Comparison of ENCODE assay signal across 9 cellular contexts in genomic region chr16:27721548-27722265, GRCh38.
DNase-seq lines count a peak whose midpoint lies in the region; ATAC-seq, FAIRE-seq and TF ChIP-seq lines count a peak whose summit lies in the region.
"Had no signal": no experiment of that assay in that cellular context is flagged by ENCODE, and none has a peak within 500 bp of the region (broad histone marks: within the 10 kb centered on the region; RNA-seq: fewer than 3 reads in every experiment).

No MANE protein-coding gene starts in this region.

- DNase-seq in NCI-H524 (lab: John Stamatoyannopoulos, UW) (peak; percentile 94 to 96), coronary artery (ENCODE audit: low spot score) (peak; percentile 85), lower lobe of right lung (no peak), thyroid gland (peak; percentile 15 to 19), GM19239 (ENCODE audit: insufficient read length, low spot score) (no peak), GM12892 (ENCODE audit: insufficient read length) (no peak), SHP77 (lab: John Stamatoyannopoulos, UW) (no peak)

- ATAC-seq in lower lobe of right lung (peak; percentile 62 to 72), GM21717 (IDR thresholded peaks at IDR 0.05; ENCODE audit: unreplicated experiment) (no peak)

- H3K4me1 ChIP-seq in lower lobe of right lung (peaks cover 10% of the 10 kb centered on the region), thyroid gland (peaks cover 23 to 34% of the 10 kb centered on the region in 2 donors)

- FAIRE-seq in GM19239 (lab: Jason Lieb, UNC) (no peak), GM12892 (lab: Jason Lieb, UNC) (no peak)

- H3K36me3 ChIP-seq in lower lobe of right lung (peaks cover 12% of the 10 kb centered on the region), thyroid gland (no peaks in the 10 kb centered on the region)

- H3K9me3 ChIP-seq in lower lobe of right lung (no peaks in the 10 kb centered on the region), thyroid gland (no peaks in the 10 kb centered on the region)

- intact Hi-C loops in lower lobe of right lung (cut with DNase I) (no loop called here), thyroid gland (cut with DNase I) (no loop called here)

- H3K4me3 ChIP-seq in coronary artery = no peak overlapping the region
- no peak overlapping the region for H3K4me3 ChIP-seq in lower lobe of right lung
- H3K4me3 ChIP-seq in thyroid gland (replicated peaks in 1 of 3) = no peak overlapping the region

- TF ChIP-seq POLR2A in thyroid gland (IDR thresholded peaks at IDR 0.05) = no peak
- no peak for TF ChIP-seq POLR2A in GM12892 (IDR thresholded peaks at IDR 0.05; ENCODE audit: low read depth, low read length)

- 67 to 73% methylated on average over 10 of the region's 10 CpGs for WGBS in thyroid gland, 2 donors

- TF ChIP-seq CTCF in coronary artery (IDR thresholded peaks at IDR 0.05) (no peak), lower lobe of right lung (IDR thresholded peaks at IDR 0.05) (no peak), thyroid gland (IDR thresholded peaks at IDR 0.05) (no peak)

- peak overlapping the region; percentile 46 to 75 for H3K27ac ChIP-seq in coronary artery
- H3K27ac ChIP-seq in lower lobe of right lung = peak overlapping the region; percentile 71
- H3K27ac ChIP-seq in thyroid gland = peak overlapping the region; percentile 14 to 30 (median 24)
- H3K27ac ChIP-seq: RWPE1 had no signal

- no peaks in the 10 kb centered on the region for H3K27me3 ChIP-seq in lower lobe of right lung (ENCODE audit: low read depth)
- H3K27me3 ChIP-seq in thyroid gland = no peaks in the 10 kb centered on the region

Comparison
In these comparisons a context has a peak if more than half of its experiments do, and no peak if none do; other contexts are left out.
1. DNase-seq: peak in NCI-H524 (2 of 2), coronary artery (single experiment) and thyroid gland (2 of 2); none in lower lobe of right lung (single experiment), GM19239 (single experiment), GM12892 (single experiment) and SHP77 (0 of 2).
2. Peak in every context shown above with its lines, with median percentiles within 50 percentile points of each other: H3K27ac ChIP-seq.